In genomic region chr10:124640056-124640455, GRCh38 we compare ENCODE assay signal across 18 cellular contexts.
DNase-seq lines count a peak whose midpoint lies in the region; ATAC-seq and TF ChIP-seq lines count a peak whose summit lies in the region.
"Had no signal": no experiment of that assay in that cellular context is flagged by ENCODE, and none has a peak within 500 bp of the region (broad histone marks: within the 10 kb centered on the region; RNA-seq: fewer than 3 reads in every experiment).

No MANE protein-coding gene starts in this region.

- H3K4me1 ChIP-seq in BLaER1 treated with 17β-estradiol and CSF1 and Interleukin-3, amounts not matched to agents 10 nM and 100 nM = peaks cover 86 to 96% (median 91%) of the 10 kb centered on the region in 10 experiments
- peaks cover 15 to 16% of the 10 kb centered on the region in 2 experiments for H3K4me1 ChIP-seq in trophoblast cell (ENCODE audit: control insufficient read depth in 1 of 2, insufficient read depth in 2 of 2, low read length in 2 of 2)

- DNase-seq in RWPE1 (ENCODE audit: low spot score) = no peak
- peak; percentile 29 for DNase-seq in left ventricle myocardium superior
- DNase-seq in trophoblast cell = no peak
- DNase-seq in NCI-H2196 (lab: John Stamatoyannopoulos, UW; ENCODE audit: unreplicated experiment) = no peak
- no peak for DNase-seq in NCI-H2227 treated with DMSO at 0.1 percent for 48 hours (lab: John Stamatoyannopoulos, UW)
- DNase-seq in T-helper 2 cell = no peak
- DNase-seq: activated CD4-positive, alpha-beta T cell treated with anti-CD3 and anti-CD28 coated beads for 36 hours; activated T-cell treated with anti-CD3 and anti-CD28 coated beads, Interleukin-2, amount 50 U/mL, for 4 hours; DMS 273 treated with DMSO at 0.1 percent for 48 hours; MM.1S; NCI-H2029; NCI-H774; psoas muscle; testis had no signal

- H2BK12ac ChIP-seq in trophoblast cell (ENCODE audit: low read length) = no peak overlapping the region

- peak overlapping the region; percentile 63 to 92 (median 87); a peak in 21 of 22 replicates for H3K27ac ChIP-seq in BLaER1 treated with 17β-estradiol and CSF1 and Interleukin-3, amounts not matched to agents 10 nM and 100 nM
- H3K27ac ChIP-seq in RWPE1 (peak overlapping the region; percentile 80), trophoblast cell (ENCODE audit: low read depth, low read length) (no peak overlapping the region)
- H3K27ac ChIP-seq: epithelial cell of prostate, psoas muscle had no signal

- H2AFZ ChIP-seq in trophoblast cell (ENCODE audit: insufficient read depth, low read length, poor library complexity) = no peak overlapping the region

- POLR2A ChIA-PET in RWPE1 (lab: Yijun Ruan, JAX; ENCODE audit: low non-redundant PET) = no interaction called here

- no peak for TF ChIP-seq CTCF in RWPE1 (conservative IDR thresholded peaks at IDR 0.05; ENCODE audit: low read depth)

- peaks cover 0 to 3% (median 0%) of the 10 kb centered on the region in 11 experiments; a peak in 1 of 22 replicates for H3K9me3 ChIP-seq in BLaER1 treated with 17β-estradiol and CSF1 and Interleukin-3, amounts not matched to agents 10 nM and 100 nM (replicated peaks in 1 of 11)
- peaks cover 4% of the 10 kb centered on the region for H3K9me3 ChIP-seq in trophoblast cell (ENCODE audit: insufficient read depth, low read depth, low read length)
- H3K9me3 ChIP-seq: adrenal gland, psoas muscle, testis had no signal

- H3K14ac ChIP-seq in trophoblast cell (ENCODE audit: low read length) = peak overlapping the region; percentile 4

- peaks cover 0 to 19% (median 4%) of the 10 kb centered on the region in 11 experiments; a peak in 5 of 22 replicates for H3K36me3 ChIP-seq in BLaER1 treated with 17β-estradiol and CSF1 and Interleukin-3, amounts not matched to agents 10 nM and 100 nM
- peaks cover 0 to 5% of the 10 kb centered on the region in 2 experiments for H3K36me3 ChIP-seq in trophoblast cell (ENCODE audit: control insufficient read depth in 1 of 2, insufficient read depth in 2 of 2, low read length in 2 of 2)
- H3K36me3 ChIP-seq: adrenal gland had no signal

- H4K8ac ChIP-seq in trophoblast cell (ENCODE audit: low read depth, low read length) = no peak overlapping the region

- peaks cover 4% of the 10 kb centered on the region for H3K79me1 ChIP-seq in trophoblast cell (ENCODE audit: low read length)

- no peak overlapping the region for H4K91ac ChIP-seq in trophoblast cell (ENCODE audit: low read depth, low read length)

- H3K79me2 ChIP-seq in trophoblast cell (ENCODE audit: control insufficient read depth, insufficient read depth, low read length, poor library complexity) = peaks cover 4% of the 10 kb centered on the region

- H4K20me1 ChIP-seq in BLaER1 treated with 17β-estradiol and CSF1 and Interleukin-3, amounts not matched to agents 10 nM and 100 nM = peaks cover 0 to 95% (median 23%) of the 10 kb centered on the region in 11 experiments; a peak in 16 of 22 replicates

- peak overlapping the region; percentile 4 for H4K12ac ChIP-seq in trophoblast cell (ENCODE audit: low read depth, low read length)

- no peaks in the 10 kb centered on the region for H3K27me3 ChIP-seq in BLaER1 treated with 17β-estradiol and CSF1 and Interleukin-3, amounts not matched to agents 10 nM and 100 nM
- H3K27me3 ChIP-seq in trophoblast cell (ENCODE audit: insufficient read depth, low read length) = no peaks in the 10 kb centered on the region
- H3K27me3 ChIP-seq: adrenal gland, testis had no signal

- no CpG with 5 or more reads among the region's 7 CpGs for WGBS in trophoblast cell (ENCODE audit: extremely low coverage, insufficient coverage, insufficient read length)

- H2BK120ac ChIP-seq in trophoblast cell (ENCODE audit: insufficient read depth, low read length, poor library complexity) = no peak overlapping the region

- CTCF ChIA-PET in RWPE1 (lab: Yijun Ruan, JAX) = interaction anchor here (0.9 kb wide), 1 partner anchor 106 kb away, joined by 4 read pairs; no protein-coding TSS in a partner anchor

- H3K4ac ChIP-seq in trophoblast cell (ENCODE audit: low read depth, low read length) = no peak overlapping the region

- no peak overlapping the region for H2BK5ac ChIP-seq in trophoblast cell (ENCODE audit: low read depth, low read length, poor library complexity)

- intact Hi-C loops in left ventricle myocardium superior (cut with micrococcal nuclease) = loop anchor here (10.0 kb wide), 1 partner anchor 105 kb away; the partner anchor contains the start of gene FAM53B

- peak overlapping the region in 3 of 10 experiments; percentile 31 to 38 (median 34); a peak in 2 of 20 replicates for H3K4me3 ChIP-seq in BLaER1 treated with 17β-estradiol and CSF1 and Interleukin-3, amounts not matched to agents 10 nM and 100 nM
- no peak overlapping the region for H3K4me3 ChIP-seq in trophoblast cell (ENCODE audit: low read depth, low read length)
- H3K4me3 ChIP-seq: adrenal gland, psoas muscle, testis had no signal

- peak overlapping the region; percentile 93 to 100 (median 96) for H3K4me2 ChIP-seq in BLaER1 treated with 17β-estradiol and CSF1 and Interleukin-3, amounts not matched to agents 10 nM and 100 nM
- H3K4me2 ChIP-seq in trophoblast cell (ENCODE audit: low read length) = no peak overlapping the region

- H3K18ac ChIP-seq in trophoblast cell (ENCODE audit: low read length) = no peak overlapping the region

- peak overlapping the region; percentile 55 to 80 (median 77); a peak in 20 of 22 replicates for H3K9ac ChIP-seq in BLaER1 treated with 17β-estradiol and CSF1 and Interleukin-3, amounts not matched to agents 10 nM and 100 nM
- no peak overlapping the region for H3K9ac ChIP-seq in trophoblast cell (ENCODE audit: low read length)

- no peak overlapping the region for H3K23ac ChIP-seq in trophoblast cell (ENCODE audit: low read length)

- no peak overlapping the region for H2AK5ac ChIP-seq in trophoblast cell (ENCODE audit: low read length)

- ATAC-seq in left ventricle myocardium superior (no peak), HG02642 (IDR thresholded peaks at IDR 0.05; ENCODE audit: poor library complexity, unreplicated experiment) (no peak)
